ENCODE assay signal across 8 cellular contexts in the genomic region with DNA sequence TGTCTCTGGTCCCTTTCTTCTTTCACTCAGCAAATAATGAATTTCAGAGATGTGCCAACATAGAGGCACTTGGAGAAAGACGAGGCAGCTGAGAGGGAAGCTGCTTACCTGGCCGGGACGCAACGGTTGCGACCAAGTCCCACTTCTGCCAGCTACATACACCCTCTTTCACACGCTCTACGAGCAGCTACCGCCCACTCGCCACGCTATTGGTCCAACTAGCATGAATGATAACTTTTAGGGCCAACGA. TPM values are rescaled to one million over a fixed set of nuclear protein-coding genes. Genes with fewer than 3 reads are reported as not detected.
DNase-seq lines count a peak whose midpoint lies in the region; ATAC-seq and TF ChIP-seq lines count a peak whose summit lies in the region.

No MANE protein-coding gene starts in this region.

- in situ Hi-C loops in gastrocnemius medialis (cut with MboI; ENCODE audit: low sequenced_read_pairs in 4 of 4) (no loop called here), GM13977 (cut with MboI; ENCODE audit: low pct_unique_long_range_greater_than_20kb, low sequenced_read_pairs, unreplicated experiment) (no loop called here)

- no peak for DNase-seq in esophagus squamous epithelium (lab: John Stamatoyannopoulos, UW)
- DNase-seq in gastrocnemius medialis, result no peak
- DNase-seq in NCI-H2227 treated with DMSO at 0.1 percent for 48 hours (lab: John Stamatoyannopoulos, UW), result no peak
- DNase-seq in GM13977 (ENCODE audit: low spot score), result no peak
- no peak for DNase-seq in hepatic stellate cell (ENCODE audit: low spot score)

- H3K36me3 ChIP-seq in esophagus squamous epithelium, result peaks cover 0 to 38% (median 0%) of the 10 kb centered on the region in 3 donors
- H3K36me3 ChIP-seq in gastrocnemius medialis, result peaks cover 0 to 4% of the 10 kb centered on the region in 2 donors

- peak; percentile 77 for TF ChIP-seq POLR2A in GM15510 (IDR thresholded peaks at IDR 0.05; ENCODE audit: borderline replicate concordance, extremely low read depth, insufficient read length)
- peak in 3 of 4 donors; percentile 10 to 77 (median 40) for TF ChIP-seq POLR2A in esophagus squamous epithelium (IDR thresholded peaks at IDR 0.05)
- TF ChIP-seq POLR2A in gastrocnemius medialis (IDR thresholded peaks at IDR 0.05), result peak in 1 of 2 donors; percentile 41

- H3K27me3 ChIP-seq in esophagus squamous epithelium (no peaks in the 10 kb centered on the region), gastrocnemius medialis (no peaks in the 10 kb centered on the region)

- H3K4me1 ChIP-seq in esophagus squamous epithelium, result peaks cover 30 to 65% (median 36%) of the 10 kb centered on the region in 3 donors
- H3K4me1 ChIP-seq in gastrocnemius medialis, result peaks cover 29 to 44% of the 10 kb centered on the region in 2 donors

- WGBS in esophagus squamous epithelium, 2 donors, result 0% methylated on average over 8 to 10 of the region's 11 CpGs

- no peaks in the 10 kb centered on the region for H3K9me3 ChIP-seq in esophagus squamous epithelium
- no peaks in the 10 kb centered on the region for H3K9me3 ChIP-seq in gastrocnemius medialis

- H3K27ac ChIP-seq in esophagus squamous epithelium (peak overlapping the region; percentile 63 to 82 (median 75)), gastrocnemius medialis (peak overlapping the region; percentile 70 to 82 (median 72))

- no peak for ATAC-seq in gastrocnemius medialis
- no peak for ATAC-seq in GM21423 (IDR thresholded peaks at IDR 0.05; ENCODE audit: unreplicated experiment)

- peak overlapping the region; percentile 35 to 68 (median 47) for H3K4me3 ChIP-seq in esophagus squamous epithelium
- H3K4me3 ChIP-seq in gastrocnemius medialis, result peak overlapping the region; percentile 46 to 58 (median 54)

- intact Hi-C loops in esophagus squamous epithelium (cut with DNase I), result no loop called here
- intact Hi-C loops in gastrocnemius medialis (cut with DNase I; ENCODE audit: low total_unique reads), result loop anchor here (1.0 kb wide), 3 partner anchors 23 to 64 kb away; partner anchors contain the start of genes LENG1, MBOAT7 and RPS9

- TF ChIP-seq CTCF in esophagus squamous epithelium (IDR thresholded peaks at IDR 0.05) (no peak), gastrocnemius medialis (IDR thresholded peaks at IDR 0.05 in 4 of 5, conservative IDR thresholded peaks at IDR 0.05 in 1 of 5) (no peak), GM13977 (IDR thresholded peaks at IDR 0.05; ENCODE audit: extremely low read depth, insufficient read depth, missing control alignments) (no peak)

TF ChIP-seq in PFSK-1, 5 proteins besides CTCF, POLR2A, EP300 and RAD21:
- TF ChIP-seq SIN3A (IDR thresholded peaks at IDR 0.05; ENCODE audit: borderline replicate concordance, insufficient read depth, low read length) (0 out of 2 replicates have a peak, but pooled peaks have one; percentile 9), REST (IDR thresholded peaks at IDR 0.05; ENCODE audit: insufficient read depth in 1 of 2, low read depth in 2 of 2, low read length in 2 of 2) (no peak), POLR2AphosphoS5 (IDR thresholded peaks at IDR 0.05; ENCODE audit: low read depth, low read length) (peak; percentile 78), TAF1 (IDR thresholded peaks at IDR 0.05; ENCODE audit: borderline replicate concordance, insufficient read depth, low read length) (peak; percentile 74; the same call in 1 of the 2 replicates)
TF ChIP-seq in PFSK-1: peak in this region for 3.

RNA-seq across cellular contexts. Expression of gene CNOT3, which starts 0.8 kb away (rescaled TPM):
- polyA plus RNA-seq in PFSK-1 (2012; ENCODE audit: insufficient read length, low read depth), result 109 TPM
- total RNA-seq in esophagus squamous epithelium (10 to 100 TPM; 18.0 to 27.9 (median 18.7) TPM), gastrocnemius medialis (10 to 100 TPM in 2 of 4 donors, 1 to 10 TPM in 2; 5.1 to 14.0 (median 10.2) TPM)

RNA-seq across cellular contexts. Expression of gene PRPF31, which starts 21.2 kb away (rescaled TPM):
- 127 TPM for polyA plus RNA-seq in PFSK-1 (2012; ENCODE audit: insufficient read length, low read depth)
- 10 to 100 TPM; 41.8 to 49.2 (median 43.2) TPM for total RNA-seq in esophagus squamous epithelium
- total RNA-seq in gastrocnemius medialis, result 10 to 100 TPM; 26.6 to 39.4 (median 37.2) TPM

RNA-seq across cellular contexts. Expression of gene TFPT, which starts 21.3 kb away (rescaled TPM):
- 106 TPM for polyA plus RNA-seq in PFSK-1 (2012; ENCODE audit: insufficient read length, low read depth)
- total RNA-seq in esophagus squamous epithelium, result 1 to 10 TPM; 6.1 to 9.0 (median 7.4) TPM
- 10 to 100 TPM in 3 of 4 donors, 1 to 10 TPM in 1; 7.5 to 18.1 (median 17.5) TPM for total RNA-seq in gastrocnemius medialis

RNA-seq across cellular contexts. Expression of gene LENG1, which starts 22.7 kb away (rescaled TPM):
- polyA plus RNA-seq in PFSK-1 (2012; ENCODE audit: insufficient read length, low read depth), result 33.5 TPM
- total RNA-seq in esophagus squamous epithelium (1 to 10 TPM; 1.7 to 4.7 (median 4.3) TPM), gastrocnemius medialis (10 to 100 TPM in 3 of 4 donors, 1 to 10 TPM in 1; 6.5 to 14.2 (median 11.9) TPM)

RNA-seq across cellular contexts. Expression of gene NDUFA3, which starts 34.1 kb away (rescaled TPM):
- polyA plus RNA-seq in PFSK-1 (2012; ENCODE audit: insufficient read length, low read depth), result 176 TPM
- total RNA-seq in esophagus squamous epithelium (10 to 100 TPM; 20.9 to 29.5 (median 25.4) TPM), gastrocnemius medialis (10 to 100 TPM; 29.5 to 84.9 (median 60.6) TPM)
